Comparison of ENCODE assay signal across 1 cellular context in genomic region chr4:103885152-103885551, GRCh38.
TF ChIP-seq lines count a peak whose summit lies in the region.

No MANE protein-coding gene starts in this region.

TF ChIP-seq in HepG2, 621 proteins besides CTCF, POLR2A, EP300 and RAD21 (continued from another document):
- TF ChIP-seq, protein P1, sequence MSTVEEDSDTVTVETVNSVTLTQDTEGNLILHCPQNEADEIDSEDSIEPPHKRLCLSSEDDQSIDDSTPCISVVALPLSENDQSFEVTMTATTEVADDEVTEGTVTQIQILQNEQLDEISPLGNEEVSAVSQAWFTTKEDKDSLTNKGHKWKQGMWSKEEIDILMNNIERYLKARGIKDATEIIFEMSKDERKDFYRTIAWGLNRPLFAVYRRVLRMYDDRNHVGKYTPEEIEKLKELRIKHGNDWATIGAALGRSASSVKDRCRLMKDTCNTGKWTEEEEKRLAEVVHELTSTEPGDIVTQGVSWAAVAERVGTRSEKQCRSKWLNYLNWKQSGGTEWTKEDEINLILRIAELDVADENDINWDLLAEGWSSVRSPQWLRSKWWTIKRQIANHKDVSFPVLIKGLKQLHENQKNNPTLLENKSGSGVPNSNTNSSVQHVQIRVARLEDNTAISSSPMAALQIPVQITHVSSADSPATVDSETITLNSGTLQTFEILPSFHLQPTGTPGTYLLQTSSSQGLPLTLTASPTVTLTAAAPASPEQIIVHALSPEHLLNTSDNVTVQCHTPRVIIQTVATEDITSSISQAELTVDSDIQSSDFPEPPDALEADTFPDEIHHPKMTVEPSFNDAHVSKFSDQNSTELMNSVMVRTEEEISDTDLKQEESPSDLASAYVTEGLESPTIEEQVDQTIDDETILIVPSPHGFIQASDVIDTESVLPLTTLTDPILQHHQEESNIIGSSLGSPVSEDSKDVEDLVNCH (CRISPR knock-in tag; IDR thresholded peaks at IDR 0.05), result no peak
- TF ChIP-seq ZNF589 (CRISPR knock-in tag; conservative IDR thresholded peaks at IDR 0.05), result no peak
TF ChIP-seq in HepG2: peak in this region for 2.
